1 cellular context compared by ENCODE assay signal in the genomic region with DNA sequence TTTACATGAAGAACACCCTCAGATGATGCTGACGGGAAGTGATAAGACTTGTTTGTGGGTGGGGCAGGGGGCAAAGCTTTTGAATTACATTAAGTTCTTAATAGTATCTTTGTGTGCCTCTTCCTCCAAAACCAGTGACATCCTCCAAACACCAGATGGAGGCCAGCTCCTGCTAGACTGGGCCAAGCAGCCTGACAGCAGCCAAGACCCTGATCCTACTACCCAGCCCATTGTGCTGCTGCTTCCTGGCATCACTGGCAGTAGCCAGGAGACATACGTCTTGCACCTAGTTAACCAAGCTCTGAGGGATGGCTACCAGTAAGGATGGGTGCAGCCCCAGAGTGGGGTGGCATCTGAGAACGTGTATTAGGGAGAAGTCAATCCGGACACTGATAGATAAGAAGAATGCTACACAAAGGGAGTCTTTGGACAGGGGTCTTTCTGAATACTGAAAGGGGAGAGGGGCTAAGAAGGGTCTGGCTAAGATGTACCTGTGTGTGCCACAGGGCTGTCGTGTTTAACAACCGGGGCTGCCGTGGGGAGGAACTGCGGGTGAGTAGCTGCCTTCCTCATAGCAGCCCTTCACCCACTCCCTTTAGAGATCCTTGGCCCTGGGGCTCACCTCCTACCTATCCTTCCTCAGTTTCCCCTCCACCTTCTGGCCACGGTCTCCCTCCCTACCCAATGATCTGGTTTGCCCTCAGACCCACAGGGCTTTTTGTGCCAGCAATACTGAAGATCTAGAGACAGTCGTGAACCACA.
TF ChIP-seq lines count a peak whose summit lies in the region.

No MANE protein-coding gene starts in this region.

TF ChIP-seq in HepG2, 621 proteins besides CTCF, POLR2A, EP300 and RAD21 (continued from another document and continues in another):
- TF ChIP-seq, protein P1, sequence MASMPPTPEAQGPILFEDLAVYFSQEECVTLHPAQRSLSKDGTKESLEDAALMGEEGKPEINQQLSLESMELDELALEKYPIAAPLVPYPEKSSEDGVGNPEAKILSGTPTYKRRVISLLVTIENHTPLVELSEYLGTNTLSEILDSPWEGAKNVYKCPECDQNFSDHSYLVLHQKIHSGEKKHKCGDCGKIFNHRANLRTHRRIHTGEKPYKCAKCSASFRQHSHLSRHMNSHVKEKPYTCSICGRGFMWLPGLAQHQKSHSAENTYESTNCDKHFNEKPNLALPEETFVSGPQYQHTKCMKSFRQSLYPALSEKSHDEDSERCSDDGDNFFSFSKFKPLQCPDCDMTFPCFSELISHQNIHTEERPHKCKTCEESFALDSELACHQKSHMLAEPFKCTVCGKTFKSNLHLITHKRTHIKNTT (CRISPR knock-in tag; IDR thresholded peaks at IDR 0.05): no peak
- no peak for TF ChIP-seq MXI1 (IDR thresholded peaks at IDR 0.05; ENCODE audit: borderline replicate concordance, low read depth, low read length)
- TF ChIP-seq ERF (CRISPR knock-in tag; IDR thresholded peaks at IDR 0.05): no peak
- TF ChIP-seq RFXANK (CRISPR knock-in tag; IDR thresholded peaks at IDR 0.05): no peak
- no peak for TF ChIP-seq NFIB (CRISPR knock-in tag; IDR thresholded peaks at IDR 0.05; ENCODE audit: borderline replicate concordance)
- TF ChIP-seq, protein P2, sequence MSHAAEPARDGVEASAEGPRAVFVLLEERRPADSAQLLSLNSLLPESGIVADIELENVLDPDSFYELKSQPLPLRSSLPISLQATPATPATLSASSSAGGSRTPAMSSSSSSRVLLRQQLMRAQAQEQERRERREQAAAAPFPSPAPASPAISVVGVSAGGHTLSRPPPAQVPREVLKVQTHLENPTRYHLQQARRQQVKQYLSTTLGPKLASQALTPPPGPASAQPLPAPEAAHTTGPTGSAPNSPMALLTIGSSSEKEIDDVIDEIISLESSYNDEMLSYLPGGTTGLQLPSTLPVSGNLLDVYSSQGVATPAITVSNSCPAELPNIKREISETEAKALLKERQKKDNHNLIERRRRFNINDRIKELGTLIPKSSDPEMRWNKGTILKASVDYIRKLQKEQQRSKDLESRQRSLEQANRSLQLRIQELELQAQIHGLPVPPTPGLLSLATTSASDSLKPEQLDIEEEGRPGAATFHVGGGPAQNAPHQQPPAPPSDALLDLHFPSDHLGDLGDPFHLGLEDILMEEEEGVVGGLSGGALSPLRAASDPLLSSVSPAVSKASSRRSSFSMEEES (CRISPR knock-in tag; IDR thresholded peaks at IDR 0.05): no peak
- no peak for TF ChIP-seq TBX3 (IDR thresholded peaks at IDR 0.05; ENCODE audit: borderline replicate concordance)
- TF ChIP-seq, protein P3, sequence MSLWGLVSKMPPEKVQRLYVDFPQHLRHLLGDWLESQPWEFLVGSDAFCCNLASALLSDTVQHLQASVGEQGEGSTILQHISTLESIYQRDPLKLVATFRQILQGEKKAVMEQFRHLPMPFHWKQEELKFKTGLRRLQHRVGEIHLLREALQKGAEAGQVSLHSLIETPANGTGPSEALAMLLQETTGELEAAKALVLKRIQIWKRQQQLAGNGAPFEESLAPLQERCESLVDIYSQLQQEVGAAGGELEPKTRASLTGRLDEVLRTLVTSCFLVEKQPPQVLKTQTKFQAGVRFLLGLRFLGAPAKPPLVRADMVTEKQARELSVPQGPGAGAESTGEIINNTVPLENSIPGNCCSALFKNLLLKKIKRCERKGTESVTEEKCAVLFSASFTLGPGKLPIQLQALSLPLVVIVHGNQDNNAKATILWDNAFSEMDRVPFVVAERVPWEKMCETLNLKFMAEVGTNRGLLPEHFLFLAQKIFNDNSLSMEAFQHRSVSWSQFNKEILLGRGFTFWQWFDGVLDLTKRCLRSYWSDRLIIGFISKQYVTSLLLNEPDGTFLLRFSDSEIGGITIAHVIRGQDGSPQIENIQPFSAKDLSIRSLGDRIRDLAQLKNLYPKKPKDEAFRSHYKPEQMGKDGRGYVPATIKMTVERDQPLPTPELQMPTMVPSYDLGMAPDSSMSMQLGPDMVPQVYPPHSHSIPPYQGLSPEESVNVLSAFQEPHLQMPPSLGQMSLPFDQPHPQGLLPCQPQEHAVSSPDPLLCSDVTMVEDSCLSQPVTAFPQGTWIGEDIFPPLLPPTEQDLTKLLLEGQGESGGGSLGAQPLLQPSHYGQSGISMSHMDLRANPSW (CRISPR knock-in tag; IDR thresholded peaks at IDR 0.05; ENCODE audit: borderline replicate concordance): no peak
- 0 out of 2 replicates have a peak, but pooled peaks have one; percentile 18 for TF ChIP-seq CBFB (CRISPR knock-in tag; IDR thresholded peaks at IDR 0.05)
- no peak for TF ChIP-seq ATRX (CRISPR knock-in tag; IDR thresholded peaks at IDR 0.05; ENCODE audit: borderline replicate concordance)
- no peak for TF ChIP-seq ZNF678 (CRISPR knock-in tag; IDR thresholded peaks at IDR 0.05)
- 0 out of 2 replicates have a peak, but pooled peaks have one; percentile 12 for TF ChIP-seq FOXK1 (CRISPR knock-in tag; IDR thresholded peaks at IDR 0.05; ENCODE audit: borderline replicate concordance, low read depth)
- TF ChIP-seq GTF2F1 (IDR thresholded peaks at IDR 0.05; ENCODE audit: low read length): no peak
- TF ChIP-seq ZNF333 (CRISPR knock-in tag; IDR thresholded peaks at IDR 0.05; ENCODE audit: borderline replicate concordance): no peak
- TF ChIP-seq, protein P4, sequence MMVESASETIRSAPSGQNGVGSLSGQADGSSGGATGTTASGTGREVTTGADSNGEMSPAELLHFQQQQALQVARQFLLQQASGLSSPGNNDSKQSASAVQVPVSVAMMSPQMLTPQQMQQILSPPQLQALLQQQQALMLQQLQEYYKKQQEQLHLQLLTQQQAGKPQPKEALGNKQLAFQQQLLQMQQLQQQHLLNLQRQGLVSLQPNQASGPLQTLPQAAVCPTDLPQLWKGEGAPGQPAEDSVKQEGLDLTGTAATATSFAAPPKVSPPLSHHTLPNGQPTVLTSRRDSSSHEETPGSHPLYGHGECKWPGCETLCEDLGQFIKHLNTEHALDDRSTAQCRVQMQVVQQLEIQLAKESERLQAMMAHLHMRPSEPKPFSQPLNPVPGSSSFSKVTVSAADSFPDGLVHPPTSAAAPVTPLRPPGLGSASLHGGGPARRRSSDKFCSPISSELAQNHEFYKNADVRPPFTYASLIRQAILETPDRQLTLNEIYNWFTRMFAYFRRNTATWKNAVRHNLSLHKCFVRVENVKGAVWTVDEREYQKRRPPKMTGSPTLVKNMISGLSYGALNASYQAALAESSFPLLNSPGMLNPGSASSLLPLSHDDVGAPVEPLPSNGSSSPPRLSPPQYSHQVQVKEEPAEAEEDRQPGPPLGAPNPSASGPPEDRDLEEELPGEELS (CRISPR knock-in tag; IDR thresholded peaks at IDR 0.05): no peak
- no peak for TF ChIP-seq NRL (CRISPR knock-in tag; IDR thresholded peaks at IDR 0.05; ENCODE audit: borderline replicate concordance)
- peak; percentile 27; the same call in 1 of the 2 replicates for TF ChIP-seq POLR2G (IDR thresholded peaks at IDR 0.05; ENCODE audit: low read depth, low read length)
- peak; percentile 31 for TF ChIP-seq AKAP8 (CRISPR knock-in tag; IDR thresholded peaks at IDR 0.05)
- TF ChIP-seq SYNCRIP (IDR thresholded peaks at IDR 0.05; ENCODE audit: insufficient read depth, low read depth, low read length): no peak
- peak; percentile 75 for TF ChIP-seq ZC3H13 (CRISPR knock-in tag; IDR thresholded peaks at IDR 0.05)
- TF ChIP-seq HNF4G (IDR thresholded peaks at IDR 0.05; ENCODE audit: borderline replicate concordance, low read depth, low read length): no peak
- no peak for TF ChIP-seq HNF4G (CRISPR knock-in tag; IDR thresholded peaks at IDR 0.05; ENCODE audit: borderline replicate concordance, low read depth)
- TF ChIP-seq ZNF878 (CRISPR knock-in tag; IDR thresholded peaks at IDR 0.05): 0 out of 2 replicates have a peak, but pooled peaks have one; percentile 37
- no peak for TF ChIP-seq ZNF234 (CRISPR knock-in tag; conservative IDR thresholded peaks at IDR 0.05)
- 0 out of 2 replicates have a peak, but pooled peaks have one; percentile 44 for TF ChIP-seq ZNF816 (CRISPR knock-in tag; IDR thresholded peaks at IDR 0.05; ENCODE audit: borderline replicate concordance)
- TF ChIP-seq REPIN1 (CRISPR knock-in tag; IDR thresholded peaks at IDR 0.05; ENCODE audit: borderline replicate concordance, low read depth): no peak
- no peak for TF ChIP-seq KMT2A (CRISPR knock-in tag; IDR thresholded peaks at IDR 0.05)
- TF ChIP-seq MIER2 (CRISPR knock-in tag; IDR thresholded peaks at IDR 0.05): no peak
- TF ChIP-seq MBD4 (IDR thresholded peaks at IDR 0.05; ENCODE audit: borderline replicate concordance, low read length): peak; percentile 65; the same call in 1 of the 2 replicates
- TF ChIP-seq, protein P5, sequence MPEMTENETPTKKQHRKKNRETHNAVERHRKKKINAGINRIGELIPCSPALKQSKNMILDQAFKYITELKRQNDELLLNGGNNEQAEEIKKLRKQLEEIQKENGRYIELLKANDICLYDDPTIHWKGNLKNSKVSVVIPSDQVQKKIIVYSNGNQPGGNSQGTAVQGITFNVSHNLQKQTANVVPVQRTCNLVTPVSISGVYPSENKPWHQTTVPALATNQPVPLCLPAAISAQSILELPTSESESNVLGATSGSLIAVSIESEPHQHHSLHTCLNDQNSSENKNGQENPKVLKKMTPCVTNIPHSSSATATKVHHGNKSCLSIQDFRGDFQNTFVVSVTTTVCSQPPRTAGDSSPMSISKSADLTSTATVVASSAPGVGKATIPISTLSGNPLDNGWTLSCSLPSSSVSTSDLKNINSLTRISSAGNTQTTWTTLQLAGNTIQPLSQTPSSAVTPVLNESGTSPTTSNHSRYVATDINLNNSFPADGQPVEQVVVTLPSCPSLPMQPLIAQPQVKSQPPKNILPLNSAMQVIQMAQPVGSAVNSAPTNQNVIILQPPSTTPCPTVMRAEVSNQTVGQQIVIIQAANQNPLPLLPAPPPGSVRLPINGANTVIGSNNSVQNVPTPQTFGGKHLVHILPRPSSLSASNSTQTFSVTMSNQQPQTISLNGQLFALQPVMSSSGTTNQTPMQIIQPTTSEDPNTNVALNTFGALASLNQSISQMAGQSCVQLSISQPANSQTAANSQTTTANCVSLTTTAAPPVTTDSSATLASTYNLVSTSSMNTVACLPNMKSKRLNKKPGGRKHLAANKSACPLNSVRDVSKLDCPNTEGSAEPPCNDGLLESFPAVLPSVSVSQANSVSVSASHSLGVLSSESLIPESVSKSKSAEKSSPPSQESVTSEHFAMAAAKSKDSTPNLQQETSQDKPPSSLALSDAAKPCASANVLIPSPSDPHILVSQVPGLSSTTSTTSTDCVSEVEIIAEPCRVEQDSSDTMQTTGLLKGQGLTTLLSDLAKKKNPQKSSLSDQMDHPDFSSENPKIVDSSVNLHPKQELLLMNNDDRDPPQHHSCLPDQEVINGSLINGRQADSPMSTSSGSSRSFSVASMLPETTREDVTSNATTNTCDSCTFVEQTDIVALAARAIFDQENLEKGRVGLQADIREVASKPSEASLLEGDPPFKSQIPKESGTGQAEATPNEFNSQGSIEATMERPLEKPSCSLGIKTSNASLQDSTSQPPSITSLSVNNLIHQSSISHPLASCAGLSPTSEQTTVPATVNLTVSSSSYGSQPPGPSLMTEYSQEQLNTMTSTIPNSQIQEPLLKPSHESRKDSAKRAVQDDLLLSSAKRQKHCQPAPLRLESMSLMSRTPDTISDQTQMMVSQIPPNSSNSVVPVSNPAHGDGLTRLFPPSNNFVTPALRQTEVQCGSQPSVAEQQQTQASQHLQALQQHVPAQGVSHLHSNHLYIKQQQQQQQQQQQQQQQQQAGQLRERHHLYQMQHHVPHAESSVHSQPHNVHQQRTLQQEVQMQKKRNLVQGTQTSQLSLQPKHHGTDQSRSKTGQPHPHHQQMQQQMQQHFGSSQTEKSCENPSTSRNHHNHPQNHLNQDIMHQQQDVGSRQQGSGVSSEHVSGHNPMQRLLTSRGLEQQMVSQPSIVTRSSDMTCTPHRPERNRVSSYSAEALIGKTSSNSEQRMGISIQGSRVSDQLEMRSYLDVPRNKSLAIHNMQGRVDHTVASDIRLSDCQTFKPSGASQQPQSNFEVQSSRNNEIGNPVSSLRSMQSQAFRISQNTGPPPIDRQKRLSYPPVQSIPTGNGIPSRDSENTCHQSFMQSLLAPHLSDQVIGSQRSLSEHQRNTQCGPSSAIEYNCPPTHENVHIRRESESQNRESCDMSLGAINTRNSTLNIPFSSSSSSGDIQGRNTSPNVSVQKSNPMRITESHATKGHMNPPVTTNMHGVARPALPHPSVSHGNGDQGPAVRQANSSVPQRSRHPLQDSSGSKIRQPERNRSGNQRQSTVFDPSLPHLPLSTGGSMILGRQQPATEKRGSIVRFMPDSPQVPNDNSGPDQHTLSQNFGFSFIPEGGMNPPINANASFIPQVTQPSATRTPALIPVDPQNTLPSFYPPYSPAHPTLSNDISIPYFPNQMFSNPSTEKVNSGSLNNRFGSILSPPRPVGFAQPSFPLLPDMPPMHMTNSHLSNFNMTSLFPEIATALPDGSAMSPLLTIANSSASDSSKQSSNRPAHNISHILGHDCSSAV (CRISPR knock-in tag; IDR thresholded peaks at IDR 0.05; ENCODE audit: borderline replicate concordance): no peak
- TF ChIP-seq, protein P6, sequence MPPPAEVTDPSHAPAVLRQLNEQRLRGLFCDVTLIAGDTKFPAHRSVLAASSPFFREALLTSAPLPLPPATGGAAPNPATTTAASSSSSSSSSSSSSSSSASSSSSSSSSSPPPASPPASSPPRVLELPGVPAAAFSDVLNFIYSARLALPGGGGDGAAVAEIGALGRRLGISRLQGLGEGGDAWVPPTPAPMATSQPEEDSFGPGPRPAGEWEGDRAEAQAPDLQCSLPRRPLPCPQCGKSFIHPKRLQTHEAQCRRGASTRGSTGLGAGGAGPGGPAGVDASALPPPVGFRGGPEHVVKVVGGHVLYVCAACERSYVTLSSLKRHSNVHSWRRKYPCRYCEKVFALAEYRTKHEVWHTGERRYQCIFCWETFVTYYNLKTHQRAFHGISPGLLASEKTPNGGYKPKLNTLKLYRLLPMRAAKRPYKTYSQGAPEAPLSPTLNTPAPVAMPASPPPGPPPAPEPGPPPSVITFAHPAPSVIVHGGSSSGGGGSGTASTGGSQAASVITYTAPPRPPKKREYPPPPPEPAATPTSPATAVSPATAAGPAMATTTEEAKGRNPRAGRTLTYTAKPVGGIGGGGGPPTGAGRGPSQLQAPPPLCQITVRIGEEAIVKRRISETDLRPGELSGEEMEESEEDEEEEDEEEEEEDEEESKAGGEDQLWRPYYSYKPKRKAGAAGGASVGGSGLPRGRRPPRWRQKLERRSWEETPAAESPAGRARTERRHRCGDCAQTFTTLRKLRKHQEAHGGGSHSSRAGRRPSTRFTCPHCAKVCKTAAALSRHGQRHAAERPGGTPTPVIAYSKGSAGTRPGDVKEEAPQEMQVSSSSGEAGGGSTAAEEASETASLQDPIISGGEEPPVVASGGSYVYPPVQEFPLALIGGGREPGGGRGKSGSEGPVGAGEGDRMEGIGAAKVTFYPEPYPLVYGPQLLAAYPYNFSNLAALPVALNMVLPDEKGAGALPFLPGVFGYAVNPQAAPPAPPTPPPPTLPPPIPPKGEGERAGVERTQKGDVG (CRISPR knock-in tag; IDR thresholded peaks at IDR 0.05; ENCODE audit: borderline replicate concordance): no peak
- peak; percentile 72; the same call in 1 of the 2 replicates for TF ChIP-seq CCDC6 (CRISPR knock-in tag; IDR thresholded peaks at IDR 0.05)
- TF ChIP-seq MTA3 (CRISPR knock-in tag; IDR thresholded peaks at IDR 0.05): no peak
